ENCODE assay signal across 19 cellular contexts in the genomic region with DNA sequence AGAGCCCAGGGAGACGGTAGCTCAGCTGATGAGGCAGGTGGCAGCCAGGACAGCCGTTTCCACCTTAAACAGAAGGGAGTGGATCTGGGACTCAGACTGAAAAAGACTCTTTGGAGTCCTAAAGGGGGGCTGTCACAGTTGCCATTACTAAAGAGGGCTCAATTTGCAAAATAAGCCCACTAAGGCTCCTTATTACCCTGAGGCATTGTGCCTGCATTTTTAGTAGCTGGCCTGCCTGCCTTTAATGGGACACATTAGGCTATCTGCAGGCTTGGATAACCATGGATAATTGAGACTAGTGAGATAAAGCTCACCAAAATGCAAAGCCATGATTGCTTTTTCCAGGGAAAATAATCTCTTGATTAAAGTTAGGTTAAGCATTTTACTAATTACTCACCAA. TPM values are rescaled to one million over a fixed set of nuclear protein-coding genes. Genes with fewer than 3 reads are reported as not detected.
A peak's percentile ranks its signal among the peaks of the same experiment; 100 is the strongest.
DNase-seq lines count a peak whose midpoint lies in the region; ATAC-seq and TF ChIP-seq lines count a peak whose summit lies in the region.
"Had no signal": no experiment of that assay in that cellular context is flagged by ENCODE, and none has a peak within 500 bp of the region (broad histone marks: within the 10 kb centered on the region; RNA-seq: fewer than 3 reads in every experiment).

No MANE protein-coding gene starts in this region.

- H3K27ac ChIP-seq in WERI-Rb-1 = peak overlapping the region; percentile 68

- H3K4me3 Mint-ChIP-seq in neural crest cell = no peak overlapping the region
- H3K4me3 Mint-ChIP-seq: CD4-positive, CD25-positive, alpha-beta regulatory T cell; H9 had no signal

- H3K4me1 Mint-ChIP-seq in neural crest cell = peaks cover 10% of the 10 kb centered on the region
- H3K4me1 Mint-ChIP-seq: CD4-positive, CD25-positive, alpha-beta regulatory T cell had no signal

- TF ChIP-seq CTCF in WERI-Rb-1 (IDR thresholded peaks at IDR 0.05; ENCODE audit: low read depth, low read length) (no peak), neural crest cell (conservative IDR thresholded peaks at IDR 0.05) (no peak)

- H3K27me3 ChIP-seq in WERI-Rb-1 (ENCODE audit: insufficient read depth, low read depth, severe bottlenecking) = no peaks in the 10 kb centered on the region

- no peaks in the 10 kb centered on the region for H3K36me3 Mint-ChIP-seq in neural crest cell (ENCODE audit: low read depth)
- H3K36me3 Mint-ChIP-seq: CD4-positive, CD25-positive, alpha-beta regulatory T cell had no signal

- H3K36me3 ChIP-seq in WERI-Rb-1 = no peaks in the 10 kb centered on the region

- ATAC-seq in HG03565 (IDR thresholded peaks at IDR 0.05; ENCODE audit: unreplicated experiment) = no peak
- ATAC-seq: GM12878, PC-3 had no signal

- H3K9me3 ChIP-seq in WERI-Rb-1 (ENCODE audit: severe bottlenecking) = no peaks in the 10 kb centered on the region

- H3K9me3 Mint-ChIP-seq in neural crest cell = no peaks in the 10 kb centered on the region
- H3K9me3 Mint-ChIP-seq: H9 had no signal

- peak overlapping the region; percentile 92 for H3K27ac Mint-ChIP-seq in neural crest cell (ENCODE audit: unreplicated experiment)
- H3K27ac Mint-ChIP-seq: CD4-positive, CD25-positive, alpha-beta regulatory T cell; H9 had no signal

- peaks cover 22% of the 10 kb centered on the region for H3K27me3 Mint-ChIP-seq in neural crest cell (ENCODE audit: low read depth)

- H3K4me3 ChIP-seq in WERI-Rb-1 (ENCODE audit: low read depth, low read length) = no peak overlapping the region
- H3K4me3 ChIP-seq: GM12878 had no signal

- DNase-seq in D341Med (ENCODE audit: low spot score) = peak; percentile 32
- peak; percentile 35 for DNase-seq in NCI-H1048 (lab: John Stamatoyannopoulos, UW)
- DNase-seq in WERI-Rb-1 = no peak
- DNase-seq in neural crest cell (ENCODE audit: low read depth, low spot score) = no peak
- DNase-seq in T-helper 9 cell = no peak
- DNase-seq in NCI-H146 (lab: John Stamatoyannopoulos, UW) = no peak
- DNase-seq: ACHN; Calu3; CD4-positive, CD25-positive, alpha-beta regulatory T cell; GDM1; H9; IMR-90; Kasumi-1; MM.1S; NCI-H1930; NCI-H510A treated with DMSO at 0.1 percent for 48 hours; PC-3 had no signal

RNA-seq across cellular contexts. Expression of a gene that starts 8.7 kb away (rescaled TPM):
- total RNA-seq in neural crest cell = 18.8 and 20.7 TPM in 2 replicates

Comparison
In these comparisons a context has a peak if more than half of its experiments do, and no peak if none do; other contexts are left out.
1. DNase-seq: peak in D341Med (single experiment) and NCI-H1048 (single experiment); none in WERI-Rb-1 (single experiment), neural crest cell (single experiment), T-helper 9 cell (single experiment) and NCI-H146 (single experiment).